Comparison of ENCODE assay signal across 27 cellular contexts in the genomic region with DNA sequence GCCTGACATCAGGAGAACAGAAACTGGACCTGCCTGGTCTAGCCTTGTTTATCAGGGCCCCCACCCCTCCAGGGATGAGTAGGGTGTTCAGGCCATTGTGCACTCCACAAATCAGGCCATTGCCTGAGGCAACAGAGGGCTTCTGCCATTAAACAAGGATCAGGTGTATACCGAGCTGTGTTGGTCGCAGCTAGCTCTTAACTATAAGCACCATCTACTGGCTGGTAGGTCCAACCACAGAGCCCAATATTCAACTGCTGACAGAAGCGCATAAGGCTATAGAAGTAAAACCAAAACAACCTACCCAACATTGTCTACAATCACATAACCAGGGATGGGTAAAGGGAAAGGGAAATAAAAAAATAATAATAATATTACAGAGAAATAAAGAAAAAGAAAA.
"Had no signal": no experiment of that assay in that cellular context is flagged by ENCODE, and none has a peak within 500 bp of the region (broad histone marks: within the 10 kb centered on the region; RNA-seq: fewer than 3 reads in every experiment).

No MANE protein-coding gene starts in this region.

- H3K4me1 Mint-ChIP-seq: activated CD4-positive, alpha-beta memory T cell treated with anti-CD3 and anti-CD28 coated beads, Interleukin-2, amount 10 ng/mL, durations not matched to agents 7 days and 5 days; activated CD4-positive, alpha-beta T cell treated with anti-CD3 and anti-CD28 coated beads for 36 hours; activated naive CD4-positive, alpha-beta T cell treated with anti-CD3 and anti-CD28 coated beads, Interleukin-2, amount 10 ng/mL, durations not matched to agents 7 days and 5 days; activated naive CD8-positive, alpha-beta T cell treated with anti-CD3 and anti-CD28 coated beads for 36 hours had no signal

- H3K9me3 ChIP-seq: MG63 had no signal

- H3K27ac Mint-ChIP-seq: activated CD4-positive, alpha-beta memory T cell treated with anti-CD3 and anti-CD28 coated beads, Interleukin-2, amount 10 ng/mL, durations not matched to agents 7 days and 5 days; activated CD4-positive, alpha-beta T cell treated with anti-CD3 and anti-CD28 coated beads for 36 hours; activated naive CD4-positive, alpha-beta T cell treated with anti-CD3 and anti-CD28 coated beads, Interleukin-2, amount 10 ng/mL, durations not matched to agents 7 days and 5 days; activated naive CD8-positive, alpha-beta T cell treated with anti-CD3 and anti-CD28 coated beads for 36 hours; activated T-cell treated with anti-CD3 and anti-CD28 coated beads, Interleukin-2, amount 50 U/mL, for 72 hours; activated T-helper 2 cell treated with anti-CD3 and anti-CD28 coated beads, Interferon-gamma antibody, Interleukin-2, Interleukin-4, amounts not matched to agents 10 μg/mL and 5 μg/mL and 100 μg/mL, durations not matched to agents 14 hours and 24 hours and 36 hours had no signal

- H3K9ac ChIP-seq: KMS-11 had no signal

- H3K9me3 Mint-ChIP-seq: activated naive CD8-positive, alpha-beta T cell treated with anti-CD3 and anti-CD28 coated beads for 36 hours; activated T-helper 2 cell treated with anti-CD3 and anti-CD28 coated beads, Interferon-gamma antibody, Interleukin-2, Interleukin-4, amounts not matched to agents 10 μg/mL and 5 μg/mL and 100 μg/mL, durations not matched to agents 14 hours and 24 hours and 36 hours had no signal

- H3K27me3 ChIP-seq: brain microvascular endothelial cell, cardiac muscle cell, MG63, SJSA1 had no signal

- H3K4me2 ChIP-seq: KMS-11 had no signal

- H3K27ac ChIP-seq: brain microvascular endothelial cell, cardiac muscle cell, KMS-11, SJSA1 had no signal

- H3K4me3 ChIP-seq: cardiac muscle cell, MG63, SJSA1 had no signal

- H3K4me3 Mint-ChIP-seq: activated CD4-positive, alpha-beta memory T cell treated with anti-CD3 and anti-CD28 coated beads, Interleukin-2, amount 10 ng/mL, durations not matched to agents 7 days and 5 days; activated CD4-positive, alpha-beta T cell treated with anti-CD3 and anti-CD28 coated beads for 36 hours; activated naive CD4-positive, alpha-beta T cell treated with anti-CD3 and anti-CD28 coated beads, Interleukin-2, amount 10 ng/mL, durations not matched to agents 7 days and 5 days; activated naive CD8-positive, alpha-beta T cell treated with anti-CD3 and anti-CD28 coated beads for 36 hours; activated T-cell treated with anti-CD3 and anti-CD28 coated beads, Interleukin-2, amount 50 U/mL, for 72 hours had no signal

- H3K36me3 Mint-ChIP-seq: activated naive CD4-positive, alpha-beta T cell treated with anti-CD3 and anti-CD28 coated beads, Interleukin-2, amount 10 ng/mL, durations not matched to agents 7 days and 5 days; activated naive CD8-positive, alpha-beta T cell treated with anti-CD3 and anti-CD28 coated beads for 36 hours had no signal

- H3K36me3 ChIP-seq: brain microvascular endothelial cell, cardiac muscle cell, MG63, SJSA1 had no signal

- H3K27me3 Mint-ChIP-seq: activated CD4-positive, alpha-beta memory T cell treated with anti-CD3 and anti-CD28 coated beads, Interleukin-2, amount 10 ng/mL, durations not matched to agents 7 days and 5 days; activated CD4-positive, alpha-beta T cell treated with anti-CD3 and anti-CD28 coated beads for 36 hours; activated naive CD4-positive, alpha-beta T cell treated with anti-CD3 and anti-CD28 coated beads, Interleukin-2, amount 10 ng/mL, durations not matched to agents 7 days and 5 days; activated naive CD8-positive, alpha-beta T cell treated with anti-CD3 and anti-CD28 coated beads for 36 hours had no signal

- ATAC-seq: activated CD4-positive, alpha-beta T cell treated with anti-CD3 and anti-CD28 coated beads for 36 hours; activated T-cell treated with anti-CD3 and anti-CD28 coated beads, Interleukin-2, amount 50 U/mL, for 72 hours had no signal

- H3K4me1 ChIP-seq: SJSA1 had no signal

- DNase-seq: activated CD4-positive, alpha-beta memory T cell treated with anti-CD3 and anti-CD28 coated beads, Interleukin-2, amount 10 ng/mL, durations not matched to agents 7 days and 5 days; activated CD4-positive, alpha-beta T cell treated with anti-CD3 and anti-CD28 coated beads for 36 hours; activated CD4-positive, alpha-beta T cell treated with anti-CD3 and anti-CD28 coated beads, Interleukin-2, amount 50 U/mL, for 1 hour; activated CD4-positive, CD25-positive, alpha-beta regulatory T cell; activated gamma-delta T cell treated with Interleukin-2 at 50 U/mL for 16 hours; activated naive CD4-positive, alpha-beta T cell treated with anti-CD3 and anti-CD28 coated beads, Interleukin-2, amount 10 ng/mL, durations not matched to agents 7 days and 5 days; activated naive CD8-positive, alpha-beta T cell treated with anti-CD3 and anti-CD28 coated beads for 36 hours; activated T-cell treated with anti-CD3 and anti-CD28 coated beads for 4 hours; activated T-cell treated with anti-CD3 and anti-CD28 coated beads, Interleukin-2, amount 50 U/mL, for 72 hours; brain microvascular endothelial cell; MG63; NCI-H1105; NCI-H1436; NCI-H1694 treated with DMSO at 0.1 percent for 48 hours; NCI-H2029 treated with DMSO at 0.1 percent for 48 hours; NCI-H345; NCI-H510A; NCI-H526 treated with DMSO at 0.1 percent for 48 hours; NCI-H82; NK-92 treated with Interleukin-12 subunit alpha and Interleukin-12 subunit beta, amount 100 ng/mL, for 24 hours; SHP77; T-helper 2 cell; T1000 had no signal
